7 cellular contexts compared by ENCODE assay signal in the genomic region with DNA sequence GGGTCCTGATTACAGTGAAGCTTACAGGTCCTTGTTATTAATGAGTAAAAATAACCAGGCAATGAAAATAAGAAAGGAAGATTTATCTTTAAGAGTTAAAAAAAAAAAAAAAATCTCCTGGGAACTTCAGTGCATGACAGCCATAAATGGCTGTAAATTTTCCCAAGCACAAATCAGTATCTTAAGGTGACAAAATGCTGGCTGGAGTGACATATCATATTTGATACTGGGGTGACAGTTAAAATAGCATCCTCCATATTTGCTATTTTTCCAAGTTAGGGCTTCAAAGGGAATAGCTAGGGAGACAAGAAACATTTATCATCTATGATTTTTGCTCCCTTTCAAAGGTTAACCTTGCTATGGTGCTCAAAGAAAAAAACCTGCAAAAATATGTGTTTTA.
"Had no signal": no experiment of that assay in that cellular context is flagged by ENCODE, and none has a peak within 500 bp of the region (broad histone marks: within the 10 kb centered on the region; RNA-seq: fewer than 3 reads in every experiment).

No MANE protein-coding gene starts in this region.

- H3K4me3 Mint-ChIP-seq: HFFc6 had no signal

- DNase-seq: GM23248, GOT3, H7, HFFc6, IMR-90 had no signal

- H3K36me3 ChIP-seq: HAP-1 had no signal

- H3K9me3 ChIP-seq: HAP-1 had no signal

- H3K4me1 ChIP-seq: HAP-1 had no signal

- H3K27ac ChIP-seq: GM23248 had no signal

- H3K9ac ChIP-seq: GM23248 had no signal

- H2AFZ ChIP-seq: GM23248 had no signal

- H3K4me3 ChIP-seq: GM23248, HAP-1, K562 had no signal

- H3K27ac Mint-ChIP-seq: HFFc6 had no signal
